In the genomic region with DNA sequence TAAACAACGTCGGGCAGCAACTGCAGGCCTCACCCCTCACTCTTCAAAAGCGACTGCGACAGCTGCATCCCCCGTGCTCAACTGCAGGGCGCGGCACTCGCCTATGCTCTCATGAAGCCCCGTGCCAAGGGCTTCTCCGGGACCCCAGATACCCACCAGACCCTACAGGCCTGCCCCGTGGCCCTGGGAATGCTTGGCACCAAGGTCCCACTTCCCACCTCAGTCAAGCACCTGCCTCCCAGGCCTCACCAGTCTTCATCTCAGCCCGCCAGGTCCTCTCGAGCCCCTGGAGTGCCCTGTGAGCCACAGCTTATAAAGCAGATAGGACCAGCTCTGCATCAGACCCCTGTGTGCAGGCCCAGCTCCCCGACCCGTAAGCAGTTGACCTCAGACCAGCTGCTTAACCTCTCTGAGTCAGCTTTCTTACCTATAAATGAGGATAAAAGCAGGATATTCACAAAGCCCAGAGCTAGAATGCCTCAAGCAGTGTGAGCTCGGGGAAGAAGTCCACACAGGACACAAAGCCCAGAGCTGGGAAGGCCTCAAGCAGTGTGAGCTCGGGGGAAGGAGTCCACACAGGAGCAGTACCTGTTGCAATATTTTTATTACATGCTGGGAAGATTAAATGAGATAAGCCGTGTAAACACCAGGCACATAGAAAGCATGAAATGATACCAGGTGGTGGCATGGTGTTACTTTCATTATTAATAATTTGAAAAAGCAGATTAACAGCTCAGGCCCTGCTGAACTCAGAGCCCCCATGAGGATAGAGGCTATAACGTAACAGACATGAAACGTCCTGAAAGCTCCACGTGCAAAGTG, we compare ENCODE assay signal across 10 cellular contexts.
A peak's percentile ranks its signal among the peaks of the same experiment; 100 is the strongest.
DNase-seq lines count a peak whose midpoint lies in the region; ATAC-seq, FAIRE-seq and TF ChIP-seq lines count a peak whose summit lies in the region.
"Had no signal": no experiment of that assay in that cellular context is flagged by ENCODE, and none has a peak within 500 bp of the region (broad histone marks: within the 10 kb centered on the region; RNA-seq: fewer than 3 reads in every experiment).

No MANE protein-coding gene starts in this region.

- no peaks in the 10 kb centered on the region for H3K36me3 ChIP-seq in small intestine (ENCODE audit: control insufficient read depth in 2 of 2, insufficient read depth in 2 of 2, low read length in 2 of 2)

- H3K27me3 ChIP-seq in small intestine (ENCODE audit: control insufficient read depth in 2 of 2, insufficient read depth in 2 of 2, low read length in 2 of 2) = no peaks in the 10 kb centered on the region

- H3K27ac ChIP-seq in coronary artery = no peak overlapping the region
- H3K27ac ChIP-seq in small intestine (ENCODE audit: low read depth in 1 of 2, low read length in 1 of 2) = peak overlapping the region; percentile 35 to 51

- TF ChIP-seq CTCF in coronary artery (IDR thresholded peaks at IDR 0.05) = no peak

- peak; percentile 41 for DNase-seq in NCI-H82 (lab: John Stamatoyannopoulos, UW)
- DNase-seq in NCI-H82 treated with DMSO at 0.1 percent for 48 hours (lab: John Stamatoyannopoulos, UW; ENCODE audit: unreplicated experiment) = no peak
- peak; percentile 49 for DNase-seq in coronary artery (ENCODE audit: low spot score)
- DNase-seq in small intestine = peak; percentile 89
- DNase-seq in NCI-H748 (lab: John Stamatoyannopoulos, UW; ENCODE audit: unreplicated experiment) = no peak
- no peak for DNase-seq in GM19240 (ENCODE audit: insufficient read length, low spot score)

- FAIRE-seq in small intestine (lab: Jason Lieb, UNC) = no peak
- FAIRE-seq: A204.1 had no signal

- 29 to 57% (median 36%) methylated on average over 21 of the region's 21 CpGs for WGBS in small intestine, 3 donors

- H3K9me3 ChIP-seq in small intestine (ENCODE audit: control insufficient read depth, low read depth) = no peaks in the 10 kb centered on the region

- ATAC-seq in HG03097 (IDR thresholded peaks at IDR 0.05; ENCODE audit: low FRiP score, unreplicated experiment) (peak; percentile 58), GM19328 (IDR thresholded peaks at IDR 0.05; ENCODE audit: unreplicated experiment) (no peak)
- ATAC-seq: HCT116 had no signal

- no peak overlapping the region for H3K4me3 ChIP-seq in coronary artery
- H3K4me3 ChIP-seq in small intestine (ENCODE audit: low read depth in 1 of 2, low read length in 2 of 2) = no peak overlapping the region

- H3K4me1 ChIP-seq in small intestine (ENCODE audit: control insufficient read depth in 2 of 2, insufficient read depth in 1 of 2, low read depth in 1 of 2, low read length in 1 of 2) = peaks cover 0 to 12% of the 10 kb centered on the region in 2 donors

Comparison
In these comparisons a context has a peak if more than half of its experiments do, and no peak if none do; other contexts are left out.
1. DNase-seq: peak in NCI-H82 (single experiment), coronary artery (single experiment) and small intestine (single experiment); none in NCI-H82 treated with DMSO at 0.1 percent for 48 hours (single experiment), NCI-H748 (single experiment) and GM19240 (single experiment).
2. H3K27ac ChIP-seq: peak in small intestine (2 of 2); none in coronary artery (0 of 2).